11 cellular contexts compared by ENCODE assay signal in the genomic region with DNA sequence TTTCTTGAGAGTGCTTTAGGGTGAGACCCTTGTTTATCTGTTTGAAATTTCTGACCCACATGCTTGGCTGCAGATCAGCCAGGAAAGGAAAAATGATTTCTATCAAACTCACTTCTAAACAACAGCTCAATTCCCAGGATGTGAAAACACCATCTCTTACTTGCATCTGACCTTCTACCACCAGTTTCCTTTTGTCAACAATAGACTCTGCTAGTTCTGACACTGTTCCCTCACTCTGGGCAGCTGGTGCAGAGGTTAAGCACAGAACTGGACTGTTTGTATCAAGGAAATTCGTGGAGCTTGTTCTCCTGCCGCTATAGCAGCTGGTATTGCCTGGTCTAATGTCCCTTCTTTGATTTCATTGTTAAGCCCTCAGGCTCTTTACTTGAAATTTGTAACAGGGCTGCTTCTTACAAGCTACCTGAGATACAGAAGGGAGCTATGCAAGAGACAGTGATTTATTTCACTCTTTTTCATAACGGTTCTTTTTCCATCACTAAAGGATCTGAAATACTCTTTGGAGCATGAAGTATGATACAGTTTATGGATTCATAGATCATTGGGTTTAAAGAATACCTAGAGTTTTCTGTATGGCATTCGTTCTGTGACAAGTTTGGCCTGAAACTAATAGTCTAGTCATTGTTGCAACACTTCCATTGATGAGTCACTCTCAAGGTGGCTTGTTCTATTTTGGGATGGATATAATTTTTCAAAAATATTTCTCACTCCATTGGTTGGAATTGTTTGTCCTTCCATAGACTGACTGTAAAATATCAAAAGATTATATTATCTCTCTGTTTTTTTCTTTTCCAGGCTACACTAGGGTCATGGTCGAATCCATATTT.
DNase-seq lines count a peak whose midpoint lies in the region; ATAC-seq, FAIRE-seq and TF ChIP-seq lines count a peak whose summit lies in the region.
"Had no signal": no experiment of that assay in that cellular context is flagged by ENCODE, and none has a peak within 500 bp of the region (broad histone marks: within the 10 kb centered on the region; RNA-seq: fewer than 3 reads in every experiment).

No MANE protein-coding gene starts in this region.

- DNase-seq in NCI-H146 treated with DMSO at 0.1 percent for 48 hours (lab: John Stamatoyannopoulos, UW; ENCODE audit: unreplicated experiment) (peak; percentile 36), endothelial cell of umbilical vein (ENCODE audit: low read depth, low spot score) (peak; percentile 94), osteocyte (ENCODE audit: extremely low spot score, unreplicated experiment) (no peak), SK-N-DZ (ENCODE audit: low spot score) (no peak), H54 (ENCODE audit: insufficient read length, low spot score) (no peak), SW480 (ENCODE audit: low spot score) (no peak), T-helper 2 cell (no peak)
- DNase-seq: activated effector memory CD4-positive, alpha-beta T cell treated with Interleukin-2 at 50 U/mL for 16 hours; NK-92 treated with Interleukin-12 subunit alpha and Interleukin-12 subunit beta, amount 100 ng/mL, for 24 hours had no signal

- no peaks in the 10 kb centered on the region for H3K27me3 ChIP-seq in endothelial cell of umbilical vein (ENCODE audit: control insufficient read depth in 2 of 2, insufficient read depth in 2 of 2, low read length in 2 of 2)

- H3K4me3 Mint-ChIP-seq in osteocyte (ENCODE audit: unreplicated experiment) = no peak overlapping the region
- H3K4me3 Mint-ChIP-seq: dendritic cell treated with granulocyte-macrophage colony-stimulating factor and Interleukin-4, amounts not matched to agents 40 ng/mL and 50 ng/mL, for 4 days had no signal

- peaks cover 23% of the 10 kb centered on the region for H3K4me1 ChIP-seq in endothelial cell of umbilical vein (ENCODE audit: control insufficient read depth, extremely low read depth, insufficient read depth, low read length)

- CTCF ChIA-PET in endothelial cell of umbilical vein (lab: Charles Lee) = interaction anchor here (0.8 to 2.0 kb wide), 17 partner anchors 9 to 1045 kb away, joined by 3 to 24 read pairs (median 3); no protein-coding TSS in a partner anchor

- TSS peak; percentile 54 for BruUV-seq in endothelial cell of umbilical vein (replicated peaks; lab: Mats Ljungman, UMichigan)

- H3K36me3 ChIP-seq in endothelial cell of umbilical vein (ENCODE audit: control insufficient read depth in 2 of 2, extremely low read depth in 1 of 2, insufficient read depth in 2 of 2, low read length in 2 of 2) = no peaks in the 10 kb centered on the region

- peak overlapping the region; percentile 94 for H3K27ac ChIP-seq in endothelial cell of umbilical vein (ENCODE audit: insufficient read depth, low read depth, low read length)

- no peaks in the 10 kb centered on the region for H3K36me3 Mint-ChIP-seq in osteocyte (ENCODE audit: unreplicated experiment)

- H3K4me1 Mint-ChIP-seq in osteocyte (ENCODE audit: unreplicated experiment) = peaks cover 17% of the 10 kb centered on the region

- no peaks in the 10 kb centered on the region for H3K9me1 ChIP-seq in endothelial cell of umbilical vein (replicated peaks; ENCODE audit: control insufficient read depth, extremely low read depth, insufficient read depth, low read length)

- no peaks in the 10 kb centered on the region for H3K9me3 ChIP-seq in endothelial cell of umbilical vein (replicated peaks; ENCODE audit: control insufficient read depth, insufficient read depth, low read length)

- TF ChIP-seq POLR2A in endothelial cell of umbilical vein (IDR thresholded peaks at IDR 0.05; ENCODE audit: low read depth, low read length) = peak; percentile 35
- TF ChIP-seq POLR2A in H54 (IDR thresholded peaks at IDR 0.05; ENCODE audit: low read depth, low read length) = no peak

- intact Hi-C loops in endothelial cell of umbilical vein (cut with micrococcal nuclease) = loop anchor here (2.0 kb wide), 2 partner anchors 50 to 56 kb away; no protein-coding TSS in a partner anchor

- peaks cover 23% of the 10 kb centered on the region for H3K9me3 Mint-ChIP-seq in osteocyte (ENCODE audit: unreplicated experiment)

- no peaks in the 10 kb centered on the region for H4K20me1 ChIP-seq in endothelial cell of umbilical vein (replicated peaks; ENCODE audit: control insufficient read depth, extremely low read depth, insufficient read depth, low read length)

- H2AFZ ChIP-seq in endothelial cell of umbilical vein (ENCODE audit: low read depth, low read length) = peak overlapping the region; percentile 9

- FAIRE-seq in endothelial cell of umbilical vein (lab: Jason Lieb, UNC) (peak; percentile 99), H54 (lab: Jason Lieb, UNC) (no peak)

- POLR2A ChIA-PET in endothelial cell of umbilical vein (lab: Charles Lee) = no interaction called here

- H3K79me2 ChIP-seq in endothelial cell of umbilical vein (ENCODE audit: control insufficient read depth, insufficient read depth, low read length) = no peaks in the 10 kb centered on the region

- no peak for TF ChIP-seq CTCF in endothelial cell of umbilical vein (IDR thresholded peaks at IDR 0.05; ENCODE audit: extremely low read depth in 1 of 2, insufficient read depth in 1 of 2, low read depth in 1 of 2, low read length in 2 of 2)
- no peak for TF ChIP-seq CTCF in osteocyte (IDR thresholded peaks at IDR 0.05)

- H3K4me3 ChIP-seq in endothelial cell of umbilical vein (replicated peaks in 1 of 3; ENCODE audit: insufficient read depth in 1 of 3, low read depth in 1 of 3, low read length in 3 of 3) = peak overlapping the region in 1 of 3 experiments; percentile 40

- peak overlapping the region; percentile 48 for H3K27ac Mint-ChIP-seq in osteocyte (ENCODE audit: unreplicated experiment)
- H3K27ac Mint-ChIP-seq: dendritic cell treated with granulocyte-macrophage colony-stimulating factor and Interleukin-4, amounts not matched to agents 40 ng/mL and 50 ng/mL, for 4 days had no signal

- ATAC-seq in GM21529 (IDR thresholded peaks at IDR 0.05; ENCODE audit: unreplicated experiment) = peak; percentile 59

- dilution Hi-C loops in endothelial cell of umbilical vein (cut with MboI; ENCODE audit: extremely low pct_ligation_motif_present, low sequenced_read_pairs) = no loop called here

- peak overlapping the region; percentile 92 for H3K4me2 ChIP-seq in endothelial cell of umbilical vein (ENCODE audit: insufficient read depth, low read length)

- H3K9ac ChIP-seq in endothelial cell of umbilical vein (replicated peaks; ENCODE audit: extremely low read depth, insufficient read depth, low read length) = peak overlapping the region; percentile 63

- H3K27me3 Mint-ChIP-seq in osteocyte (ENCODE audit: unreplicated experiment) = no peaks in the 10 kb centered on the region
- H3K27me3 Mint-ChIP-seq: dendritic cell treated with granulocyte-macrophage colony-stimulating factor and Interleukin-4, amounts not matched to agents 40 ng/mL and 50 ng/mL, for 4 days had no signal

TF ChIP-seq in endothelial cell of umbilical vein, 7 proteins besides CTCF, POLR2A, EP300 and RAD21:
- peak; percentile 98 for TF ChIP-seq GATA2 (IDR thresholded peaks at IDR 0.05; ENCODE audit: insufficient read depth, insufficient read length, low read depth, low read length)
- TF ChIP-seq JUN (IDR thresholded peaks at IDR 0.05; ENCODE audit: borderline replicate concordance, insufficient read depth, insufficient read length, low read depth) = peak; percentile 90
- TF ChIP-seq, protein P1, sequence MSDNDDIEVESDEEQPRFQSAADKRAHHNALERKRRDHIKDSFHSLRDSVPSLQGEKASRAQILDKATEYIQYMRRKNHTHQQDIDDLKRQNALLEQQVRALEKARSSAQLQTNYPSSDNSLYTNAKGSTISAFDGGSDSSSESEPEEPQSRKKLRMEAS (IDR thresholded peaks at IDR 0.05; ENCODE audit: insufficient read depth, insufficient read length) = no peak
- peak; percentile 73 for TF ChIP-seq POLR2AphosphoS5 (IDR thresholded peaks at IDR 0.05; ENCODE audit: insufficient read depth, low read depth, low read length)
- TF ChIP-seq FOS (IDR thresholded peaks at IDR 0.05; ENCODE audit: borderline replicate concordance, insufficient read depth, low read length) = peak; percentile 75

Comparison
In these comparisons a context has a peak if more than half of its experiments do, and no peak if none do; other contexts are left out.
1. DNase-seq: peak in NCI-H146 treated with DMSO at 0.1 percent for 48 hours (single experiment) and endothelial cell of umbilical vein (single experiment); none in osteocyte (single experiment), SK-N-DZ (single experiment), H54 (single experiment), SW480 (single experiment) and T-helper 2 cell (0 of 5).